ENCODE assay signal across 2 cellular contexts in genomic region chr13:102598061-102598460, GRCh38.
TF ChIP-seq lines count a peak whose summit lies in the region.

No MANE protein-coding gene starts in this region.

TF ChIP-seq in A549, 52 proteins besides CTCF, POLR2A, EP300 and RAD21:
- no peak for TF ChIP-seq ZSCAN20 (CRISPR knock-in tag; IDR thresholded peaks at IDR 0.05)
- TF ChIP-seq PHF8 (IDR thresholded peaks at IDR 0.05; ENCODE audit: borderline replicate concordance, low read depth) = no peak
- TF ChIP-seq, protein P1, sequence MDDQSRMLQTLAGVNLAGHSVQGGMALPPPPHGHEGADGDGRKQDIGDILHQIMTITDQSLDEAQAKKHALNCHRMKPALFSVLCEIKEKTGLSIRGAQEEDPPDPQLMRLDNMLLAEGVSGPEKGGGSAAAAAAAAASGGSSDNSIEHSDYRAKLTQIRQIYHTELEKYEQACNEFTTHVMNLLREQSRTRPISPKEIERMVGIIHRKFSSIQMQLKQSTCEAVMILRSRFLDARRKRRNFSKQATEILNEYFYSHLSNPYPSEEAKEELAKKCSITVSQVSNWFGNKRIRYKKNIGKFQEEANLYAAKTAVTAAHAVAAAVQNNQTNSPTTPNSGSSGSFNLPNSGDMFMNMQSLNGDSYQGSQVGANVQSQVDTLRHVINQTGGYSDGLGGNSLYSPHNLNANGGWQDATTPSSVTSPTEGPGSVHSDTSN (IDR thresholded peaks at IDR 0.05) = no peak
- no peak for TF ChIP-seq RNF2 (IDR thresholded peaks at IDR 0.05; ENCODE audit: borderline replicate concordance, low read depth)
- TF ChIP-seq, protein P2, sequence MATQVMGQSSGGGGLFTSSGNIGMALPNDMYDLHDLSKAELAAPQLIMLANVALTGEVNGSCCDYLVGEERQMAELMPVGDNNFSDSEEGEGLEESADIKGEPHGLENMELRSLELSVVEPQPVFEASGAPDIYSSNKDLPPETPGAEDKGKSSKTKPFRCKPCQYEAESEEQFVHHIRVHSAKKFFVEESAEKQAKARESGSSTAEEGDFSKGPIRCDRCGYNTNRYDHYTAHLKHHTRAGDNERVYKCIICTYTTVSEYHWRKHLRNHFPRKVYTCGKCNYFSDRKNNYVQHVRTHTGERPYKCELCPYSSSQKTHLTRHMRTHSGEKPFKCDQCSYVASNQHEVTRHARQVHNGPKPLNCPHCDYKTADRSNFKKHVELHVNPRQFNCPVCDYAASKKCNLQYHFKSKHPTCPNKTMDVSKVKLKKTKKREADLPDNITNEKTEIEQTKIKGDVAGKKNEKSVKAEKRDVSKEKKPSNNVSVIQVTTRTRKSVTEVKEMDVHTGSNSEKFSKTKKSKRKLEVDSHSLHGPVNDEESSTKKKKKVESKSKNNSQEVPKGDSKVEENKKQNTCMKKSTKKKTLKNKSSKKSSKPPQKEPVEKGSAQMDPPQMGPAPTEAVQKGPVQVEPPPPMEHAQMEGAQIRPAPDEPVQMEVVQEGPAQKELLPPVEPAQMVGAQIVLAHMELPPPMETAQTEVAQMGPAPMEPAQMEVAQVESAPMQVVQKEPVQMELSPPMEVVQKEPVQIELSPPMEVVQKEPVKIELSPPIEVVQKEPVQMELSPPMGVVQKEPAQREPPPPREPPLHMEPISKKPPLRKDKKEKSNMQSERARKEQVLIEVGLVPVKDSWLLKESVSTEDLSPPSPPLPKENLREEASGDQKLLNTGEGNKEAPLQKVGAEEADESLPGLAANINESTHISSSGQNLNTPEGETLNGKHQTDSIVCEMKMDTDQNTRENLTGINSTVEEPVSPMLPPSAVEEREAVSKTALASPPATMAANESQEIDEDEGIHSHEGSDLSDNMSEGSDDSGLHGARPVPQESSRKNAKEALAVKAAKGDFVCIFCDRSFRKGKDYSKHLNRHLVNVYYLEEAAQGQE (IDR thresholded peaks at IDR 0.05) = no peak
- TF ChIP-seq FOXS1 (CRISPR knock-in tag; IDR thresholded peaks at IDR 0.05) = no peak
- TF ChIP-seq ELK1 (IDR thresholded peaks at IDR 0.05; ENCODE audit: low read depth, low read length) = no peak

TF ChIP-seq in GM12878, 131 proteins besides CTCF, POLR2A, EP300 and RAD21:
- TF ChIP-seq ZNF217 (IDR thresholded peaks at IDR 0.05) (no peak), POLR2AphosphoS2 (IDR thresholded peaks at IDR 0.05; ENCODE audit: low read depth, low read length) (no peak), PRDM15 (CRISPR knock-in tag; IDR thresholded peaks at IDR 0.05) (no peak), CEBPB (IDR thresholded peaks at IDR 0.05; ENCODE audit: borderline replicate concordance in 1 of 2, low read depth in 2 of 2, low read length in 2 of 2) (no peak)
- TF ChIP-seq, protein P3, sequence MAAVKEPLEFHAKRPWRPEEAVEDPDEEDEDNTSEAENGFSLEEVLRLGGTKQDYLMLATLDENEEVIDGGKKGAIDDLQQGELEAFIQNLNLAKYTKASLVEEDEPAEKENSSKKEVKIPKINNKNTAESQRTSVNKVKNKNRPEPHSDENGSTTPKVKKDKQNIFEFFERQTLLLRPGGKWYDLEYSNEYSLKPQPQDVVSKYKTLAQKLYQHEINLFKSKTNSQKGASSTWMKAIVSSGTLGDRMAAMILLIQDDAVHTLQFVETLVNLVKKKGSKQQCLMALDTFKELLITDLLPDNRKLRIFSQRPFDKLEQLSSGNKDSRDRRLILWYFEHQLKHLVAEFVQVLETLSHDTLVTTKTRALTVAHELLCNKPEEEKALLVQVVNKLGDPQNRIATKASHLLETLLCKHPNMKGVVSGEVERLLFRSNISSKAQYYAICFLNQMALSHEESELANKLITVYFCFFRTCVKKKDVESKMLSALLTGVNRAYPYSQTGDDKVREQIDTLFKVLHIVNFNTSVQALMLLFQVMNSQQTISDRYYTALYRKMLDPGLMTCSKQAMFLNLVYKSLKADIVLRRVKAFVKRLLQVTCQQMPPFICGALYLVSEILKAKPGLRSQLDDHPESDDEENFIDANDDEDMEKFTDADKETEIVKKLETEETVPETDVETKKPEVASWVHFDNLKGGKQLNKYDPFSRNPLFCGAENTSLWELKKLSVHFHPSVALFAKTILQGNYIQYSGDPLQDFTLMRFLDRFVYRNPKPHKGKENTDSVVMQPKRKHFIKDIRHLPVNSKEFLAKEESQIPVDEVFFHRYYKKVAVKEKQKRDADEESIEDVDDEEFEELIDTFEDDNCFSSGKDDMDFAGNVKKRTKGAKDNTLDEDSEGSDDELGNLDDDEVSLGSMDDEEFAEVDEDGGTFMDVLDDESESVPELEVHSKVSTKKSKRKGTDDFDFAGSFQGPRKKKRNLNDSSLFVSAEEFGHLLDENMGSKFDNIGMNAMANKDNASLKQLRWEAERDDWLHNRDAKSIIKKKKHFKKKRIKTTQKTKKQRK (IDR thresholded peaks at IDR 0.05; ENCODE audit: low read depth, low read length) = no peak
